Comparison of ENCODE assay signal across 1 cellular context in the genomic region with DNA sequence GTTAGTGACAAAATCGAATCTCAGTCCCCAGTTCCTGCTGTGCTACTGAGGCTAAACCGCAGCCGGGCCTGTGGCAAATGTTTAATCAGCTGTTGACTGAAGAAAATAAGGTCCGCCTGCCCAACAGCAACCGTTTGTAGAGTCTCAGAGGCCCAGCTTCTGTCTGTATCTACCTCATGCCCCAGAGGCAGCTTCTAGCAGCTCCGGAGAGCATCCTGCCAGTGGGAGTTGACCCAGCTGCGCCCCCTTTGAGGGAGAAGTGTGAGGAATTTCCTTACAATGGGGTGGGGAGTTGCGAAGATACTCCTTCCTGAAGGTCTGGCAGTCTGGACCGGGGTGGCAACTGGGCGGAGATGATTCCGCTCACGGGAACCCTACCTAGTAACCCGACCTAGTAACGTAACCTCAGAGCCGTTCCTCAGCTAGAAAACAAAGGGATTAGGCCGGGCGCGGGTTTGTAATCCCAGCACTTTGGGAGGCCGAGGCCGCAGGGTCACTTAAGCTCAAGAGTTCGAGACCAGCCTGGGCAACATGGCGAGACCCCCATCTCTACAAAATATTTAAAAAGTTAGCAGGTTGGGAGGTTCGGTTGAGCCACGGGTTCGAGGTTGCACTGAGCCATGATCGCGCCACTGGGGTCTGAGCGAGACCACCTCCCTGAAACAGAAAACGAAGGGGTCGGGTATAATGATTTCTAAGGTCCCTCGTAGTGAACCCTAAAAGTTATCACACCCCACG.
TF ChIP-seq lines count a peak whose summit lies in the region.

No MANE protein-coding gene starts in this region.

TF ChIP-seq in endothelial cell of umbilical vein, 7 proteins besides CTCF, POLR2A, EP300 and RAD21:
- TF ChIP-seq JUN (IDR thresholded peaks at IDR 0.05; ENCODE audit: borderline replicate concordance, insufficient read depth, insufficient read length, low read depth) (no peak), EZH2 (IDR thresholded peaks at IDR 0.05; ENCODE audit: borderline replicate concordance, low read depth, low read length, severe bottlenecking) (no peak), MYC (IDR thresholded peaks at IDR 0.05; ENCODE audit: low read depth, low read length) (no peak), FOS (IDR thresholded peaks at IDR 0.05; ENCODE audit: borderline replicate concordance, insufficient read depth, low read length) (no peak), GATA2 (IDR thresholded peaks at IDR 0.05; ENCODE audit: insufficient read depth, insufficient read length, low read depth, low read length) (no peak), POLR2AphosphoS5 (IDR thresholded peaks at IDR 0.05; ENCODE audit: insufficient read depth, low read depth, low read length) (no peak)
- TF ChIP-seq, protein P1, sequence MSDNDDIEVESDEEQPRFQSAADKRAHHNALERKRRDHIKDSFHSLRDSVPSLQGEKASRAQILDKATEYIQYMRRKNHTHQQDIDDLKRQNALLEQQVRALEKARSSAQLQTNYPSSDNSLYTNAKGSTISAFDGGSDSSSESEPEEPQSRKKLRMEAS (IDR thresholded peaks at IDR 0.05; ENCODE audit: insufficient read depth, insufficient read length), result no peak
